21 cellular contexts compared by ENCODE assay signal in the genomic region with DNA sequence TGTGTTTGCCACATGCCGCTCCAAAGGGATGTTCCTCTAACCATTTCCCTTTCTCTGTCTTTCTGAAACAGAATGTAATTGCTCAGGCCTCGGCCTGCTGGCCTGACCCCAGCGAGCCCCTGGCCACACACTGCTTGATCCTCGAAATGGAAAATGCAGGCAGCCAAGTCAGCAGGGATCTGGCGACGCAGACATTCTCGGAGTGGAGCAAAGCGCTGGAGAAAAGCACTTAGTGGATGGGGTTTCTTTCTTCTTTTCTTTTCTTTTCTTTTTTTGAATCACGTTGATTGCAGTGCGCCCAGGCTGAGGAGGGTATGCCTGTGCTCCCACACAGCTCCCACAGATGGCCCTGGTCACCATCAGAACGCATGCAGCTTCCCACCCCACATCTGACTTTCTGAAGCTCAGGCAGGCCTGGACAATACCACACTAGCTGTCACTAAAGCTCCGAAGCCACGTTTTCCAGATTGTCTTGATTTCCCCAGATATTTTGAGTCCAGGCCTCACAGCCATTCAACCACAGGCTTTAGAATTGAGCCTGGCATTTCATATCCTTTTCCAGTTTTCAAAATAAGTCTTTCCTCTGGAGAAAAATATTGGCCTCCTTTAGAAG.
DNase-seq lines count a peak whose midpoint lies in the region; ATAC-seq and TF ChIP-seq lines count a peak whose summit lies in the region.
"Had no signal": no experiment of that assay in that cellular context is flagged by ENCODE, and none has a peak within 500 bp of the region (broad histone marks: within the 10 kb centered on the region; RNA-seq: fewer than 3 reads in every experiment).

No MANE protein-coding gene starts in this region.

- DNase-seq in H7 (peak; percentile 71), cardiac muscle cell (ENCODE audit: low read depth in 1 of 2, low spot score in 1 of 2) (peak in 1 of 2 donors; percentile 60), lower lobe of right lung (no peak), smooth muscle cell (lab: John Stamatoyannopoulos, UW; ENCODE audit: unreplicated experiment) (no peak), gastrocnemius medialis (no peak), NCI-H748 treated with DMSO at 0.1 percent for 48 hours (lab: John Stamatoyannopoulos, UW) (no peak), NCI-H2227 (lab: John Stamatoyannopoulos, UW; ENCODE audit: unreplicated experiment) (no peak), hepatic stellate cell (ENCODE audit: low spot score) (no peak)
- DNase-seq: activated CD8-positive, alpha-beta T cell treated with anti-CD3 and anti-CD28 coated beads for 36 hours; activated T-cell treated with anti-CD3 and anti-CD28 coated beads, Interleukin-2, amount 50 U/mL, for 4 hours; DMS79; foreskin melanocyte; MM.1S; NCI-H1694 treated with DMSO at 0.1 percent for 48 hours; NCI-H226; stimulated activated naive B cell treated with anti-CD40 and anti-IgM and Interleukin-4, amounts not matched to agents 10 μg/mL and 1 μg/mL and 100 μg/mL, for 72 hours; T-helper 1 cell; WERI-Rb-1 had no signal

- no peaks in the 10 kb centered on the region for H3K36me3 ChIP-seq in H7 (replicated peaks; ENCODE audit: control insufficient read depth, insufficient read depth, low read length)
- no peaks in the 10 kb centered on the region for H3K36me3 ChIP-seq in cardiac muscle cell
- no peaks in the 10 kb centered on the region for H3K36me3 ChIP-seq in lower lobe of right lung
- H3K36me3 ChIP-seq in smooth muscle cell (ENCODE audit: low read depth), result no peaks in the 10 kb centered on the region
- no peaks in the 10 kb centered on the region for H3K36me3 ChIP-seq in gastrocnemius medialis
- H3K36me3 ChIP-seq: WERI-Rb-1 had no signal

- H3K79me2 ChIP-seq in smooth muscle cell (ENCODE audit: low read depth), result no peaks in the 10 kb centered on the region

- H4K20me1 ChIP-seq in smooth muscle cell (ENCODE audit: low read depth), result no peaks in the 10 kb centered on the region

- H3K4me3 ChIP-seq in H7 (ENCODE audit: insufficient read depth, low read depth, low read length) (no peak overlapping the region), cardiac muscle cell (no peak overlapping the region), lower lobe of right lung (no peak overlapping the region), smooth muscle cell (no peak overlapping the region), gastrocnemius medialis (no peak overlapping the region)
- H3K4me3 ChIP-seq: coronary artery had no signal

- H3K9me3 ChIP-seq in cardiac muscle cell (ENCODE audit: low read depth) (no peaks in the 10 kb centered on the region), lower lobe of right lung (no peaks in the 10 kb centered on the region), smooth muscle cell (replicated peaks; ENCODE audit: low read depth) (no peaks in the 10 kb centered on the region), gastrocnemius medialis (no peaks in the 10 kb centered on the region)

- peak overlapping the region; percentile 14 for H3K4me2 ChIP-seq in smooth muscle cell

- ATAC-seq in lower lobe of right lung, result no peak
- ATAC-seq in gastrocnemius medialis, result no peak
- ATAC-seq: activated CD8-positive, alpha-beta T cell treated with anti-CD3 and anti-CD28 coated beads for 36 hours; activated naive CD4-positive, alpha-beta T cell treated with anti-CD3 and anti-CD28 coated beads, Interleukin-2, amount 50 U/mL, for 72 hours; activated T-cell treated with anti-CD3 and anti-CD28 coated beads, Interleukin-2, amount 50 U/mL, for 4 hours; CD8-positive, alpha-beta T cell had no signal

- TF ChIP-seq POLR2A in gastrocnemius medialis (IDR thresholded peaks at IDR 0.05), result no peak

- no peaks in the 10 kb centered on the region for H3K27me3 ChIP-seq in H7 (ENCODE audit: control insufficient read depth, insufficient read depth, low read length)
- no peaks in the 10 kb centered on the region for H3K27me3 ChIP-seq in cardiac muscle cell
- no peaks in the 10 kb centered on the region for H3K27me3 ChIP-seq in lower lobe of right lung (ENCODE audit: low read depth)
- H3K27me3 ChIP-seq in smooth muscle cell (ENCODE audit: low read depth), result no peaks in the 10 kb centered on the region
- no peaks in the 10 kb centered on the region for H3K27me3 ChIP-seq in gastrocnemius medialis

- WGBS in smooth muscle cell (ENCODE audit: low lambda C conversion rate), result 25% methylated on average over 11 of the region's 13 CpGs

- H3K4me1 ChIP-seq in cardiac muscle cell (ENCODE audit: low read depth) (peaks cover 17% of the 10 kb centered on the region), lower lobe of right lung (peaks cover 23% of the 10 kb centered on the region), smooth muscle cell (ENCODE audit: low read depth) (peaks cover 8% of the 10 kb centered on the region), gastrocnemius medialis (no peaks in the 10 kb centered on the region)

- H3F3A ChIP-seq in smooth muscle cell (ENCODE audit: low read depth), result no peaks in the 10 kb centered on the region

- intact Hi-C loops in lower lobe of right lung (cut with DNase I), result loop anchor here (10.0 kb wide), 1 partner anchor 259 kb away; no protein-coding TSS in a partner anchor
- intact Hi-C loops in gastrocnemius medialis (cut with DNase I; ENCODE audit: low total_unique reads), result no loop called here

- H3K27ac ChIP-seq in cardiac muscle cell (peak overlapping the region; percentile 57), lower lobe of right lung (peak overlapping the region; percentile 58), smooth muscle cell (ENCODE audit: low read depth) (peak overlapping the region; percentile 32), gastrocnemius medialis (no peak overlapping the region)
- H3K27ac ChIP-seq: WERI-Rb-1 had no signal

- in situ Hi-C loops in gastrocnemius medialis (cut with MboI; ENCODE audit: low sequenced_read_pairs in 4 of 4), result no loop called here

- no peak overlapping the region for H3K9ac ChIP-seq in smooth muscle cell (ENCODE audit: low read depth)

- H2AFZ ChIP-seq in smooth muscle cell (ENCODE audit: low read depth), result peak overlapping the region; percentile 30

- TF ChIP-seq CTCF in cardiac muscle cell (IDR thresholded peaks at IDR 0.05; ENCODE audit: low read depth, low read length) (no peak), lower lobe of right lung (IDR thresholded peaks at IDR 0.05) (no peak), smooth muscle cell (IDR thresholded peaks at IDR 0.05; ENCODE audit: borderline replicate concordance, insufficient read depth, poor library complexity, severe bottlenecking) (no peak), gastrocnemius medialis (IDR thresholded peaks at IDR 0.05 in 4 of 5, conservative IDR thresholded peaks at IDR 0.05 in 1 of 5) (no peak)

Comparison
In these comparisons a context has a peak if more than half of its experiments do, and no peak if none do; other contexts are left out.
1. H3K27ac ChIP-seq: peak in cardiac muscle cell (single experiment), lower lobe of right lung (single experiment) and smooth muscle cell (single experiment); none in gastrocnemius medialis (0 of 4).